9 cellular contexts compared by ENCODE assay signal in the genomic region with DNA sequence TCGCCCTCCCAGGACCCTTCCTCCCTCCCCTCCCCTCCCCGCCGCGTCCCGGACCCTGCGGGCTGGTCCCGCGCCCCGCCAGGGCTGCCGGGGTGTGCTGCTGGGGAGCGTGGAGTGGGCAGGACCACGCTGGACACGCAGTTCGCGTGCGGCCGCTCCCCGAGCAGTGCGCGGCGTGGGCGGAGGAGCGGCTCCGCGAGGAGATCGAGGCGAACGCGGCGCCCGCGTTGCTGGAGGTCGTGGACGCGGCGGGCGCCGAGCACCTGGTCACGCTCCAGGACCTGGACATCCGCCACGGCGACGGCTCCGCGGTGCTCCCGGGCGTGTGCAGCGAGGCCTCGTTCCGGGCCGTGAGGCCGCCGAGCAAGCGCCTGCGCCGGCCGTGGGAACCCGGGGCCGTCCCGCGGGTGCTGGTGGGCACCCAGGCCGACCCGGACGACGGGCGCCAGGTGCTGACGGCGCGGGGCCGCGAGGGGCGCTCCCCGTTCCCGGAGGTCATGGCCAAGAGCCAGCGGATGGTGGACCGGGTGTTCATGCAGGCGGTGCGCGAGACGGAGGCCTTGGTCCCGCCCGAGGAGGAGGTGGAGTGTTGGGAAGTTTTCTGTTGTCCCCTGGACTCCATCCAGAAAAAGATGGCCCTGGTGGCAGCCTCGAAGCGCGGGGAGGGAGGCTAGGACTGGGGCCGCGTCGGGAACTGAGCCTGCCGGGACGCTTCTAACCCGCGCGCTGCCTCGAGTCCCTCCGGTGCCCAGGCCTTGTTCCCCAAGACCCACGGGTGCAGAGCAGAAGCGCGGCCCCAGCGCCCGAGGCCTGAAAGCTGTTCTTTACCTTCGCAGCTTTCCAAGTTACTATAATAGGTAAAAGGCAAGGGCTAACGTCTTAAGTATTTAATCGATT. TPM values are rescaled to one million over a fixed set of nuclear protein-coding genes. Genes with fewer than 3 reads are reported as not detected.
DNase-seq lines count a peak whose midpoint lies in the region; ATAC-seq and TF ChIP-seq lines count a peak whose summit lies in the region.
"Had no signal": no experiment of that assay in that cellular context is flagged by ENCODE, and none has a peak within 500 bp of the region (broad histone marks: within the 10 kb centered on the region; RNA-seq: fewer than 3 reads in every experiment).

No MANE protein-coding gene starts in this region.

- peaks cover 3% of the 10 kb centered on the region for H3F3A ChIP-seq in SK-N-SH (replicated peaks; ENCODE audit: insufficient read depth)

- no peak overlapping the region for H3K4me2 ChIP-seq in SK-N-SH

- no peak overlapping the region for H3K27ac ChIP-seq in SK-N-SH (ENCODE audit: low read depth in 2 of 2, low read length in 1 of 2)
- peak overlapping the region in 1 of 3 donors; percentile 1 for H3K27ac ChIP-seq in thyroid gland
- H3K27ac ChIP-seq in WERI-Rb-1: no peak overlapping the region

- no peak for TF ChIP-seq EP300 in SK-N-SH (IDR thresholded peaks at IDR 0.05; ENCODE audit: borderline replicate concordance in 1 of 2, low read depth in 1 of 2, low read length in 1 of 2)

- CTCF ChIA-PET in SK-N-SH (lab: Yijun Ruan, JAX): interaction anchor here (0.8 to 12.9 kb wide), 3 partner anchors 12 to 175 kb away, joined by 3 to 116 read pairs (median 5); no protein-coding TSS in a partner anchor

- 76% methylated on average over 40 of the region's 103 CpGs for WGBS in SK-N-SH (ENCODE audit: low lambda C conversion rate)
- WGBS in thyroid gland, 2 donors: 24 to 40% methylated on average over 10 to 41 of the region's 103 CpGs

- no peaks in the 10 kb centered on the region for H3K9me2 ChIP-seq in SK-N-SH

- no peak for TF ChIP-seq RAD21 in SK-N-SH (IDR thresholded peaks at IDR 0.05; ENCODE audit: low read length)

- no peak overlapping the region for H2AFZ ChIP-seq in SK-N-SH (ENCODE audit: low read depth)

- H3K4me3 ChIP-seq in SK-N-SH (ENCODE audit: low read depth in 2 of 2, low read length in 1 of 2): peak overlapping the region in 1 of 2 experiments; percentile 13; a peak in 1 of 4 replicates
- H3K4me3 ChIP-seq in mucosa of descending colon: no peak overlapping the region
- peak overlapping the region in 1 of 3 donors; percentile 27 for H3K4me3 ChIP-seq in thyroid gland (replicated peaks in 1 of 3)
- no peak overlapping the region for H3K4me3 ChIP-seq in WERI-Rb-1 (ENCODE audit: low read depth, low read length)

- POLR2A ChIA-PET in SK-N-SH (lab: Yijun Ruan, JAX): no interaction called here

- no peaks in the 10 kb centered on the region for H3K9me3 ChIP-seq in SK-N-SH
- no peaks in the 10 kb centered on the region for H3K9me3 ChIP-seq in mucosa of descending colon
- no peaks in the 10 kb centered on the region for H3K9me3 ChIP-seq in thyroid gland
- peaks cover 2% of the 10 kb centered on the region for H3K9me3 ChIP-seq in WERI-Rb-1 (ENCODE audit: severe bottlenecking)

- no peaks in the 10 kb centered on the region for H4K20me1 ChIP-seq in SK-N-SH (ENCODE audit: insufficient read depth)

- H3K4me1 ChIP-seq in SK-N-SH (ENCODE audit: control insufficient read depth in 1 of 2, insufficient read depth in 2 of 2, low read depth in 1 of 2, low read length in 1 of 2) (no peaks in the 10 kb centered on the region; a peak in 1 of 4 replicates), mucosa of descending colon (ENCODE audit: low read depth) (no peaks in the 10 kb centered on the region), thyroid gland (peaks cover 0 to 19% of the 10 kb centered on the region in 2 donors)

- no peak for ATAC-seq in SK-N-SH treated with all-trans-retinoic acid at 6 μM for 48 hours
- ATAC-seq in esophagus mucosa: peak; percentile 56
- peak; percentile 49 for ATAC-seq in mucosa of descending colon
- ATAC-seq in HG03025 (IDR thresholded peaks at IDR 0.05; ENCODE audit: low FRiP score, unreplicated experiment): no peak

- H3K36me3 ChIP-seq in SK-N-SH (replicated peaks in 1 of 2; ENCODE audit: control insufficient read depth in 1 of 2, insufficient read depth in 2 of 2, low read length in 1 of 2) (no peaks in the 10 kb centered on the region), mucosa of descending colon (ENCODE audit: low read depth) (no peaks in the 10 kb centered on the region), thyroid gland (no peaks in the 10 kb centered on the region), WERI-Rb-1 (no peaks in the 10 kb centered on the region)

- no peak for TF ChIP-seq CTCF in SK-N-SH (IDR thresholded peaks at IDR 0.05)
- no peak for TF ChIP-seq CTCF in mucosa of descending colon (IDR thresholded peaks at IDR 0.05)
- TF ChIP-seq CTCF in thyroid gland (IDR thresholded peaks at IDR 0.05): no peak
- no peak for TF ChIP-seq CTCF in WERI-Rb-1 (IDR thresholded peaks at IDR 0.05; ENCODE audit: low read depth, low read length)

- no peak overlapping the region for H3K9ac ChIP-seq in SK-N-SH

- intact Hi-C loops in mucosa of descending colon (cut with DNase I, micrococcal nuclease): loop anchor here in 1 of 2 donors (10.0 kb wide), 1 partner anchor 95 kb away; no protein-coding TSS in a partner anchor
- intact Hi-C loops in thyroid gland (cut with DNase I): no loop called here

- no peaks in the 10 kb centered on the region for H3K79me2 ChIP-seq in SK-N-SH (ENCODE audit: insufficient read depth)

- DNase-seq in SK-N-SH (peak; percentile 68), mucosa of descending colon (peak in 1 of 3 donors; percentile 43), thyroid gland (peak; percentile 78 to 79), GDM1 (lab: John Stamatoyannopoulos, UW) (no peak), WERI-Rb-1 (no peak)
- DNase-seq: NCI-H187 had no signal

- no peak for TF ChIP-seq POLR2A in thyroid gland (IDR thresholded peaks at IDR 0.05)

- H3K27me3 ChIP-seq in SK-N-SH (ENCODE audit: insufficient read depth): peaks cover 9% of the 10 kb centered on the region; the same call in 1 of the 2 replicates
- no peaks in the 10 kb centered on the region for H3K27me3 ChIP-seq in thyroid gland
- H3K27me3 ChIP-seq in WERI-Rb-1 (ENCODE audit: insufficient read depth, low read depth, severe bottlenecking): no peaks in the 10 kb centered on the region

TF ChIP-seq in SK-N-SH, 30 proteins besides CTCF, POLR2A, EP300 and RAD21:
- TF ChIP-seq JUND (IDR thresholded peaks at IDR 0.05) (no peak), YY1 (IDR thresholded peaks at IDR 0.05; ENCODE audit: low read depth) (no peak), NFIC (IDR thresholded peaks at IDR 0.05; ENCODE audit: borderline replicate concordance) (no peak)

TF ChIP-seq in SK-N-SH treated with all-trans-retinoic acid at 6 μM for 48 hours, 23 proteins besides CTCF, POLR2A, EP300 and RAD21:
- no peak for TF ChIP-seq CSDC2 (CRISPR knock-in tag; IDR thresholded peaks at IDR 0.05)
- TF ChIP-seq CREB5 (CRISPR knock-in tag; IDR thresholded peaks at IDR 0.05; ENCODE audit: low read depth): no peak
- no peak for TF ChIP-seq ZNF70 (CRISPR knock-in tag; IDR thresholded peaks at IDR 0.05)
- no peak for TF ChIP-seq PPARA (CRISPR knock-in tag; IDR thresholded peaks at IDR 0.05; ENCODE audit: borderline replicate concordance)
- TF ChIP-seq RARB (CRISPR knock-in tag; IDR thresholded peaks at IDR 0.05): no peak
- no peak for TF ChIP-seq TCF4 (CRISPR knock-in tag; IDR thresholded peaks at IDR 0.05; ENCODE audit: borderline replicate concordance)
- TF ChIP-seq SNAI2 (CRISPR knock-in tag; IDR thresholded peaks at IDR 0.05): no peak
- TF ChIP-seq GLIS3 (CRISPR knock-in tag; IDR thresholded peaks at IDR 0.05): no peak
- no peak for TF ChIP-seq ZFP3 (CRISPR knock-in tag; IDR thresholded peaks at IDR 0.05)
- no peak for TF ChIP-seq ZNF565 (CRISPR knock-in tag; conservative IDR thresholded peaks at IDR 0.05; ENCODE audit: low read depth)
- no peak for TF ChIP-seq OSR1 (CRISPR knock-in tag; IDR thresholded peaks at IDR 0.05)
- no peak for TF ChIP-seq ESRRG (CRISPR knock-in tag; IDR thresholded peaks at IDR 0.05)
- no peak for TF ChIP-seq ZC3H10 (CRISPR knock-in tag; IDR thresholded peaks at IDR 0.05)
- TF ChIP-seq ISL1 (CRISPR knock-in tag; IDR thresholded peaks at IDR 0.05): no peak
- no peak for TF ChIP-seq PATZ1 (CRISPR knock-in tag; IDR thresholded peaks at IDR 0.05; ENCODE audit: borderline replicate concordance)
- no peak for TF ChIP-seq BACH2 (CRISPR knock-in tag; IDR thresholded peaks at IDR 0.05; ENCODE audit: borderline replicate concordance)
- no peak for TF ChIP-seq ARNTL (CRISPR knock-in tag; IDR thresholded peaks at IDR 0.05; ENCODE audit: borderline replicate concordance, low read depth)

RNA-seq across cellular contexts. Expression of gene EIF5, which starts 54.7 kb away (rescaled TPM):
- polyA plus RNA-seq in SK-N-SH (2012; rRNA removed): 120 and 127 TPM in 2 replicates
- polyA plus RNA-seq in SK-N-SH (2012; cell fraction: cytosol; rRNA removed): 113 and 127 TPM in 2 replicates
- polyA plus RNA-seq in SK-N-SH (2012; cell fraction: nucleus; rRNA removed): 93.2 and 207 TPM in 2 replicates
- 253 TPM for total RNA-seq in esophagus mucosa
- 100 to 1,000 TPM; 255 to 342 (median 314) TPM for total RNA-seq in mucosa of descending colon
- 100 to 1,000 TPM; 257 to 428 (median 329) TPM for total RNA-seq in thyroid gland

Comparison
In these comparisons a context has a peak if more than half of its experiments do, and no peak if none do; other contexts are left out.
1. DNase-seq: peak in SK-N-SH (single experiment) and thyroid gland (2 of 2); none in GDM1 (single experiment) and WERI-Rb-1 (single experiment).
2. ATAC-seq: peak in esophagus mucosa (single experiment) and mucosa of descending colon (single experiment); none in SK-N-SH treated with all-trans-retinoic acid at 6 μM for 48 hours (single experiment) and HG03025 (single experiment).